ENCODE assay signal across 24 cellular contexts in the genomic region with DNA sequence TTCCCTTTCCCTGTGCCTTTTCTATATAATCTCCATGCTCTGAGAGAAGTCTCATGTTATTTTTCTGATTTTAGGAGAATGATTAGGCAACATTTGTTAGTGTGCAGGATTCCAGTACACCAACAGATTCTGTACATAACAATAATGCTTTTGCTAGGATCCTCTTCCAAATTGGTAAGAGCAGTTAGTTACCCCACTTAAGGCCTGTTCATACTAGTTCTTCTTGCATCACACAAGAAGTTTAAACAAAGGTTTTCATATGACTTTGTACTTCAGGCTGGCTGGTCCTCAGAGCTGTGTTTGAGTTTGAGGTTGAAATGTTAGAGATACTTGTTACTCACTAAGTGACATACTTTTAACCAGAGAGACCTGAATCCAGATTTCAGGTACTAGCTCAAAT.
"Had no signal": no experiment of that assay in that cellular context is flagged by ENCODE, and none has a peak within 500 bp of the region (broad histone marks: within the 10 kb centered on the region; RNA-seq: fewer than 3 reads in every experiment).

No MANE protein-coding gene starts in this region.

- H3K9me3 ChIP-seq: prostate gland, thyroid gland, vagina had no signal

- H3K4me3 ChIP-seq: dorsolateral prefrontal cortex, esophagus muscularis mucosa, lung, neural progenitor cell, prostate gland, stomach, thyroid gland, vagina had no signal

- DNase-seq: dorsolateral prefrontal cortex; effector CD4-positive, alpha-beta T cell; head of caudate nucleus; kidney; mesendoderm; midbrain; naive thymus-derived CD4-positive, alpha-beta T cell; right cardiac atrium; stimulated activated CD4-positive, alpha-beta T cell treated with anti-CD3 and anti-CD28 coated beads, Interleukin-2, amount 100 ng/mL, for 24 hours; stimulated activated CD4-positive, alpha-beta T cell treated with anti-CD3 and anti-CD28 coated beads, Interleukin-4, amount 100 ng/mL, for 24 hours; stimulated activated naive CD4-positive, alpha-beta T cell treated with Interleukin-2 at 50 U/mL for 16 hours; stomach; thyroid gland; trophoblast cell had no signal

- H3K4me2 ChIP-seq: neural progenitor cell had no signal

- H3K27me3 ChIP-seq: esophagus muscularis mucosa, neural progenitor cell, stomach, thyroid gland, vagina had no signal

- FAIRE-seq: colon, frontal cortex, kidney had no signal

- H3K9ac ChIP-seq: neural progenitor cell, parathyroid adenoma had no signal

- H2AFZ ChIP-seq: neural progenitor cell, parathyroid adenoma had no signal

- H3K4me1 ChIP-seq: esophagus muscularis mucosa, neural progenitor cell, parathyroid adenoma, prostate gland, stomach, thyroid gland, vagina had no signal

- H3K27ac ChIP-seq: dorsolateral prefrontal cortex, esophagus muscularis mucosa, neural progenitor cell, parathyroid adenoma, prostate gland, stomach, thyroid gland, vagina had no signal

- H3K36me3 ChIP-seq: esophagus muscularis mucosa, neural progenitor cell, prostate gland, stomach, thyroid gland, vagina had no signal

- ATAC-seq: left lobe of liver; naive thymus-derived CD4-positive, alpha-beta T cell; right cardiac atrium; stimulated activated effector memory CD8-positive, alpha-beta T cell treated with anti-CD3 and anti-CD28 coated beads, Interleukin-12 subunit alpha, Interleukin-12 subunit beta, amount 100 ng/mL, for 72 hours had no signal
